ENCODE assay signal across 11 cellular contexts in genomic region chr7:80916770-80917681, GRCh38. TPM values are rescaled to one million over a fixed set of nuclear protein-coding genes. Genes with fewer than 3 reads are reported as not detected.
DNase-seq lines count a peak whose midpoint lies in the region; ATAC-seq and TF ChIP-seq lines count a peak whose summit lies in the region.
"Had no signal": no experiment of that assay in that cellular context is flagged by ENCODE, and none has a peak within 500 bp of the region (broad histone marks: within the 10 kb centered on the region; RNA-seq: fewer than 3 reads in every experiment).

No MANE protein-coding gene starts in this region.

- no peaks in the 10 kb centered on the region for H3K9me3 ChIP-seq in mesodermal cell (ENCODE audit: control insufficient read depth, low read length)

- no peak overlapping the region for H3K27ac ChIP-seq in mesodermal cell (ENCODE audit: low read depth, low read length, severe bottlenecking)
- H3K27ac ChIP-seq: parathyroid adenoma had no signal

- peaks cover 27% of the 10 kb centered on the region for H3K36me3 ChIP-seq in mesodermal cell (ENCODE audit: control insufficient read depth, insufficient read depth, low read length)

- H3K36me3 Mint-ChIP-seq in activated naive CD8-positive, alpha-beta T cell treated with anti-CD3 and anti-CD28 coated beads, Interleukin-2, amount 50 U/mL, for 24 hours (ENCODE audit: low read depth), result no peaks in the 10 kb centered on the region

- no peak for ATAC-seq in activated naive CD8-positive, alpha-beta T cell treated with anti-CD3 and anti-CD28 coated beads, Interleukin-2, amount 50 U/mL, for 24 hours
- ATAC-seq in GM19023 (IDR thresholded peaks at IDR 0.05; ENCODE audit: unreplicated experiment), result no peak
- ATAC-seq: GM12878 had no signal

- H3K4me3 ChIP-seq in LNCaP clone FGC (ENCODE audit: low read depth, low read length) (peak overlapping the region; percentile 78), mesodermal cell (ENCODE audit: extremely low read depth, insufficient read depth, low read length, poor library complexity, severe bottlenecking) (peak overlapping the region; percentile 52)
- H3K4me3 ChIP-seq: GM12878 had no signal

- TF ChIP-seq CTCF in AG09319 (IDR thresholded peaks at IDR 0.05; ENCODE audit: low read depth, low read length) (peak; percentile 65), LNCaP clone FGC (IDR thresholded peaks at IDR 0.05; ENCODE audit: control insufficient read depth, extremely low read depth, insufficient read depth) (peak; percentile 50)

- WGBS in mesodermal cell (ENCODE audit: insufficient coverage in 2 of 2), 2 experiments, result no CpG with 5 or more reads among the region's 3 CpGs

- DNase-seq in AG09319 (ENCODE audit: extremely low read depth, low read depth) (no peak), LNCaP clone FGC (ENCODE audit: low read depth) (no peak), cerebellar cortex (ENCODE audit: low spot score) (peak; percentile 22), UCSD-AML1 (lab: John Stamatoyannopoulos, UW; ENCODE audit: unreplicated experiment) (no peak)
- no peak for DNase-seq in activated naive CD8-positive, alpha-beta T cell treated with anti-CD3 and anti-CD28 coated beads, Interleukin-2, amount 50 U/mL, for 24 hours
- no peak for DNase-seq in activated T-cell treated with anti-CD3 and anti-CD28 coated beads, Interleukin-2, amount 50 U/mL, for 48 hours
- DNase-seq: activated B cell treated with CpG ODN at 0.5 μM for 24 hours had no signal

- H3K9me3 Mint-ChIP-seq in activated naive CD8-positive, alpha-beta T cell treated with anti-CD3 and anti-CD28 coated beads, Interleukin-2, amount 50 U/mL, for 24 hours, result no peaks in the 10 kb centered on the region

- H3K27me3 Mint-ChIP-seq in activated naive CD8-positive, alpha-beta T cell treated with anti-CD3 and anti-CD28 coated beads, Interleukin-2, amount 50 U/mL, for 24 hours, result peaks cover 41% of the 10 kb centered on the region

- peaks cover 7% of the 10 kb centered on the region for H3K4me1 Mint-ChIP-seq in activated naive CD8-positive, alpha-beta T cell treated with anti-CD3 and anti-CD28 coated beads, Interleukin-2, amount 50 U/mL, for 24 hours

- H3K4me3 Mint-ChIP-seq in activated naive CD8-positive, alpha-beta T cell treated with anti-CD3 and anti-CD28 coated beads, Interleukin-2, amount 50 U/mL, for 24 hours, result no peak overlapping the region
- H3K4me3 Mint-ChIP-seq: activated B cell treated with CpG ODN at 0.5 μM for 24 hours had no signal

- no peaks in the 10 kb centered on the region for H3K4me1 ChIP-seq in mesodermal cell (ENCODE audit: control insufficient read depth, insufficient read depth, low read length, poor library complexity, severe bottlenecking)
- H3K4me1 ChIP-seq: parathyroid adenoma had no signal

- no peak overlapping the region for H3K27ac Mint-ChIP-seq in activated naive CD8-positive, alpha-beta T cell treated with anti-CD3 and anti-CD28 coated beads, Interleukin-2, amount 50 U/mL, for 24 hours
- H3K27ac Mint-ChIP-seq: activated B cell treated with CpG ODN at 0.5 μM for 24 hours had no signal

RNA-seq across cellular contexts. Expression of gene SEMA3C, which starts 1.8 kb away (rescaled TPM):
- 26.7 TPM for polyA plus RNA-seq in mesodermal cell (2013, experiment 1 of 2)
- polyA plus RNA-seq in mesodermal cell (2013, experiment 2 of 2), result 27.0 TPM
